ENCODE assay signal across 25 cellular contexts in genomic region chr5:122902263-122902662, GRCh38. TPM values are rescaled to one million over a fixed set of nuclear protein-coding genes. Genes with fewer than 3 reads are reported as not detected.
DNase-seq lines count a peak whose midpoint lies in the region; ATAC-seq and TF ChIP-seq lines count a peak whose summit lies in the region.
"Had no signal": no experiment of that assay in that cellular context is flagged by ENCODE, and none has a peak within 500 bp of the region (broad histone marks: within the 10 kb centered on the region; RNA-seq: fewer than 3 reads in every experiment).

No MANE protein-coding gene starts in this region.

- H3K27me3 ChIP-seq in CD4-positive, CD25-positive, alpha-beta regulatory T cell (ENCODE audit: control insufficient read depth, insufficient read depth, low read length), result no peaks in the 10 kb centered on the region
- H3K27me3 ChIP-seq in DND-41 (ENCODE audit: insufficient read depth, low read length, poor library complexity) (no peaks in the 10 kb centered on the region), Loucy (ENCODE audit: insufficient read depth, low read length, poor library complexity, severe bottlenecking) (no peaks in the 10 kb centered on the region)
- H3K27me3 ChIP-seq: right lobe of liver had no signal

- no peaks in the 10 kb centered on the region for H3K36me3 Mint-ChIP-seq in CD4-positive, CD25-positive, alpha-beta regulatory T cell
- no peaks in the 10 kb centered on the region for H3K36me3 Mint-ChIP-seq in effector memory CD8-positive, alpha-beta T cell (ENCODE audit: insufficient read depth)
- no peaks in the 10 kb centered on the region for H3K36me3 Mint-ChIP-seq in activated naive CD4-positive, alpha-beta T cell treated with anti-CD3 and anti-CD28 coated beads, Interleukin-2, amount 50 U/mL, for 72 hours
- H3K36me3 Mint-ChIP-seq: CD8-positive, alpha-beta T cell; memory B cell had no signal

- H3K9me2 ChIP-seq in Loucy (replicated peaks; ENCODE audit: low read depth, low read length), result no peaks in the 10 kb centered on the region

- no peaks in the 10 kb centered on the region for H3K9me3 Mint-ChIP-seq in CD4-positive, CD25-positive, alpha-beta regulatory T cell
- no peaks in the 10 kb centered on the region for H3K9me3 Mint-ChIP-seq in effector memory CD8-positive, alpha-beta T cell
- H3K9me3 Mint-ChIP-seq in activated naive CD4-positive, alpha-beta T cell treated with anti-CD3 and anti-CD28 coated beads, Interleukin-2, amount 50 U/mL, for 72 hours, result no peaks in the 10 kb centered on the region
- H3K9me3 Mint-ChIP-seq: activated T-cell treated with anti-CD3 and anti-CD28 coated beads, Interleukin-2, amount 50 U/mL, for 24 hours; CD8-positive, alpha-beta T cell; GM23338; HFFc6; memory B cell had no signal

- H3K4me3 ChIP-seq in CD4-positive, CD25-positive, alpha-beta regulatory T cell (ENCODE audit: low read depth, low read length), result no peak overlapping the region
- H3K4me3 ChIP-seq in DND-41 (ENCODE audit: low read depth in 1 of 2, low read length in 2 of 2), result no peak overlapping the region
- H3K4me3 ChIP-seq in Loucy (ENCODE audit: low read length, poor library complexity, severe bottlenecking), result no peak overlapping the region
- H3K4me3 ChIP-seq: GM23338, right lobe of liver had no signal

- ATAC-seq in CD4-positive, CD25-positive, alpha-beta regulatory T cell (ENCODE audit: low read depth in 2 of 2), result no peak
- 0 out of 3 replicates have a peak, but pooled peaks have one; percentile 33 for ATAC-seq in DND-41 (ENCODE audit: insufficient read depth, low read depth)
- ATAC-seq in effector memory CD8-positive, alpha-beta T cell (replicated peaks), result peak; percentile 80
- no peak for ATAC-seq in activated naive CD4-positive, alpha-beta T cell treated with anti-CD3 and anti-CD28 coated beads, Interleukin-2, amount 50 U/mL, for 72 hours
- ATAC-seq: CD8-positive, alpha-beta T cell; GM23338; right lobe of liver had no signal

- intact Hi-C loops in posterior vena cava (cut with DNase I), result loop anchor here in 1 of 2 donors (10.0 kb wide), 1 partner anchor 123 kb away; no protein-coding TSS in a partner anchor

- H3K36me3 ChIP-seq in CD4-positive, CD25-positive, alpha-beta regulatory T cell (ENCODE audit: control insufficient read depth, insufficient read depth, low read length), result no peaks in the 10 kb centered on the region
- no peaks in the 10 kb centered on the region for H3K36me3 ChIP-seq in DND-41 (ENCODE audit: insufficient read depth, low read length)
- no peaks in the 10 kb centered on the region for H3K36me3 ChIP-seq in Loucy (ENCODE audit: insufficient read depth, low read length)
- H3K36me3 ChIP-seq: right lobe of liver, WERI-Rb-1 had no signal

- no peaks in the 10 kb centered on the region for H3K27me3 Mint-ChIP-seq in CD4-positive, CD25-positive, alpha-beta regulatory T cell
- H3K27me3 Mint-ChIP-seq in effector memory CD8-positive, alpha-beta T cell, result no peaks in the 10 kb centered on the region
- H3K27me3 Mint-ChIP-seq: activated T-cell treated with anti-CD3 and anti-CD28 coated beads, Interleukin-2, amount 50 U/mL, for 24 hours; memory B cell had no signal

- peak overlapping the region in 2 of 3 donors; percentile 23 to 29 for H3K27ac Mint-ChIP-seq in CD4-positive, CD25-positive, alpha-beta regulatory T cell
- peak overlapping the region in 1 of 2 donors; percentile 3 for H3K27ac Mint-ChIP-seq in effector memory CD8-positive, alpha-beta T cell
- H3K27ac Mint-ChIP-seq in activated naive CD4-positive, alpha-beta T cell treated with anti-CD3 and anti-CD28 coated beads, Interleukin-2, amount 50 U/mL, for 72 hours, result no peak overlapping the region
- H3K27ac Mint-ChIP-seq: activated T-cell treated with anti-CD3 and anti-CD28 coated beads, Interleukin-2, amount 50 U/mL, for 24 hours; CD8-positive, alpha-beta T cell; GM23338; HFFc6; memory B cell had no signal

- H3K9ac ChIP-seq in DND-41 (ENCODE audit: low read depth, low read length), result no peak overlapping the region
- no peak overlapping the region for H3K9ac ChIP-seq in Loucy (ENCODE audit: low read depth, low read length, poor library complexity, severe bottlenecking)

- no peaks in the 10 kb centered on the region for H3K9me3 ChIP-seq in CD4-positive, CD25-positive, alpha-beta regulatory T cell (ENCODE audit: control insufficient read depth in 2 of 2, low read length in 2 of 2)
- H3K9me3 ChIP-seq in DND-41 (ENCODE audit: insufficient read depth, low read length, severe bottlenecking) (no peaks in the 10 kb centered on the region), Loucy (ENCODE audit: insufficient read depth, low read depth, low read length) (no peaks in the 10 kb centered on the region)
- H3K9me3 ChIP-seq: right lobe of liver had no signal

- H3K79me2 ChIP-seq in DND-41 (ENCODE audit: insufficient read depth, low read length), result no peaks in the 10 kb centered on the region
- no peaks in the 10 kb centered on the region for H3K79me2 ChIP-seq in Loucy (ENCODE audit: insufficient read depth, low read length)

- peaks cover 5 to 18% (median 16%) of the 10 kb centered on the region in 4 donors for H3K4me1 Mint-ChIP-seq in CD4-positive, CD25-positive, alpha-beta regulatory T cell
- H3K4me1 Mint-ChIP-seq in effector memory CD8-positive, alpha-beta T cell (ENCODE audit: low read depth in 2 of 2), result peaks cover 20 to 23% of the 10 kb centered on the region in 2 donors

- H2AFZ ChIP-seq in DND-41 (ENCODE audit: low read depth, low read length) (no peak overlapping the region), Loucy (ENCODE audit: low read length) (no peak overlapping the region)
- H2AFZ ChIP-seq: GM23338 had no signal

- H3K27ac ChIP-seq in CD4-positive, CD25-positive, alpha-beta regulatory T cell (ENCODE audit: insufficient read depth, low read length, poor library complexity, severe bottlenecking), result no peak overlapping the region
- H3K27ac ChIP-seq in DND-41 (ENCODE audit: low read length), result no peak overlapping the region
- H3K27ac ChIP-seq: right lobe of liver, WERI-Rb-1 had no signal

- H3K4me2 ChIP-seq in DND-41 (ENCODE audit: insufficient read depth, low read length) (no peak overlapping the region), Loucy (ENCODE audit: low read depth, low read length, poor library complexity, severe bottlenecking) (peak overlapping the region; percentile 48)
- H3K4me2 ChIP-seq: GM23338 had no signal

- no peak overlapping the region for H3K4me3 Mint-ChIP-seq in CD4-positive, CD25-positive, alpha-beta regulatory T cell
- peak overlapping the region in 1 of 2 donors; percentile 15 for H3K4me3 Mint-ChIP-seq in effector memory CD8-positive, alpha-beta T cell
- H3K4me3 Mint-ChIP-seq: activated T-cell treated with anti-CD3 and anti-CD28 coated beads, Interleukin-2, amount 50 U/mL, for 24 hours; CD8-positive, alpha-beta T cell; GM23338; HFFc6; memory B cell had no signal

- no peak for TF ChIP-seq CTCF in DND-41 (IDR thresholded peaks at IDR 0.05; ENCODE audit: borderline replicate concordance, extremely low read depth, low read length, poor library complexity, severe bottlenecking)
- TF ChIP-seq CTCF in Loucy (conservative IDR thresholded peaks at IDR 0.05; ENCODE audit: low read length), result no peak

- H4K20me1 ChIP-seq in DND-41 (ENCODE audit: insufficient read depth, low read length) (no peaks in the 10 kb centered on the region), Loucy (ENCODE audit: insufficient read depth, low read length, poor library complexity, severe bottlenecking) (no peaks in the 10 kb centered on the region)

- no peaks in the 10 kb centered on the region for H3F3A ChIP-seq in Loucy (ENCODE audit: low read depth)

- H3K4me1 ChIP-seq in CD4-positive, CD25-positive, alpha-beta regulatory T cell (ENCODE audit: control insufficient read depth, insufficient read depth, low read length, poor library complexity, severe bottlenecking), result peaks cover 7% of the 10 kb centered on the region
- H3K4me1 ChIP-seq in DND-41 (ENCODE audit: insufficient read depth, low read length) (peaks cover 3% of the 10 kb centered on the region; the same call in 1 of the 2 replicates), Loucy (ENCODE audit: insufficient read depth, low read length, poor library complexity, severe bottlenecking) (peaks cover 21% of the 10 kb centered on the region)
- H3K4me1 ChIP-seq: right lobe of liver had no signal

- DNase-seq in CD4-positive, CD25-positive, alpha-beta regulatory T cell, result no peak
- no peak for DNase-seq in DND-41
- DNase-seq in effector memory CD8-positive, alpha-beta T cell, result peak in 2 of 3 experiments; percentile 3 to 7
- DNase-seq in posterior vena cava (ENCODE audit: low spot score), result no peak
- no peak for DNase-seq in activated naive CD4-positive, alpha-beta T cell treated with anti-CD3 and anti-CD28 coated beads, Interleukin-2, amount 50 U/mL, for 72 hours (ENCODE audit: low spot score in 2 of 2)
- DNase-seq in NCI-H446 treated with DMSO at 0.1 percent for 48 hours (lab: John Stamatoyannopoulos, UW), result no peak
- DNase-seq: activated CD4-positive, alpha-beta T cell treated with anti-CD3 and anti-CD28 coated beads for 48 hours; activated CD8-positive, alpha-beta memory T cell treated with anti-CD3 and anti-CD28 coated beads for 24 hours; activated gamma-delta T cell treated with Interleukin-2 at 50 U/mL for 16 hours; activated T-cell treated with anti-CD3 and anti-CD28 coated beads, Interleukin-2, amount 50 U/mL, for 24 hours; CD8-positive, alpha-beta T cell; DMS153; HFFc6; hippocampal formation; NCI-H1092; NCI-H1694 treated with DMSO at 0.1 percent for 48 hours; NCI-H226; NCI-H774; right lobe of liver; RPMI8226; stimulated activated CD4-positive, alpha-beta T cell treated with anti-CD3 and anti-CD28 coated beads, Interleukin-2, amount 100 ng/mL, for 48 hours; WERI-Rb-1 had no signal

RNA-seq across cellular contexts. Expression of gene SNX24, which starts 56.9 kb away (rescaled TPM):
- total RNA-seq in CD4-positive, CD25-positive, alpha-beta regulatory T cell, result 14.2 TPM
- polyA plus RNA-seq in CD4-positive, CD25-positive, alpha-beta regulatory T cell, result 10 to 100 TPM in 2 of 4 donors, 1 to 10 TPM in 2; 7.8 to 22.0 (median 10.1) TPM
- total RNA-seq in posterior vena cava, result 10 to 100 TPM; 14.9 to 16.1 TPM
- 1 to 10 TPM; 1.8 to 6.4 TPM for total RNA-seq in activated naive CD4-positive, alpha-beta T cell treated with anti-CD3 and anti-CD28 coated beads, Interleukin-2, amount 50 U/mL, for 72 hours

Comparison
In these comparisons a context has a peak if more than half of its experiments do, and no peak if none do; other contexts are left out.
1. ATAC-seq: peak in DND-41 (single experiment) and effector memory CD8-positive, alpha-beta T cell (single experiment); none in CD4-positive, CD25-positive, alpha-beta regulatory T cell (0 of 2) and activated naive CD4-positive, alpha-beta T cell treated with anti-CD3 and anti-CD28 coated beads, Interleukin-2, amount 50 U/mL, for 72 hours (0 of 2).
2. DNase-seq: peak in effector memory CD8-positive, alpha-beta T cell (2 of 3); none in CD4-positive, CD25-positive, alpha-beta regulatory T cell (0 of 3), DND-41 (single experiment), posterior vena cava (single experiment), activated naive CD4-positive, alpha-beta T cell treated with anti-CD3 and anti-CD28 coated beads, Interleukin-2, amount 50 U/mL, for 72 hours (0 of 2) and NCI-H446 treated with DMSO at 0.1 percent for 48 hours (single experiment).
3. H3K27ac Mint-ChIP-seq: peak in CD4-positive, CD25-positive, alpha-beta regulatory T cell (2 of 3); none in activated naive CD4-positive, alpha-beta T cell treated with anti-CD3 and anti-CD28 coated beads, Interleukin-2, amount 50 U/mL, for 72 hours (0 of 2).